8 cellular contexts compared by ENCODE assay signal in genomic region chrX:154378059-154378798, GRCh38. TPM values are rescaled to one million over a fixed set of nuclear protein-coding genes. Genes with fewer than 3 reads are reported as not detected.
DNase-seq lines count a peak whose midpoint lies in the region; ATAC-seq and TF ChIP-seq lines count a peak whose summit lies in the region.

No MANE protein-coding gene starts in this region.

- H3K27ac Mint-ChIP-seq in activated T-helper 1 cell treated with anti-CD3 and anti-CD28 coated beads, Interleukin-12 subunit alpha, Interleukin-12 subunit beta, Interleukin-2, Interleukin-4 antibody, amounts not matched to agents 30 ng/mL and 10 ng/mL and 1 ng/mL, durations not matched to agents 14 hours and 24 hours and 36 hours: peak overlapping the region; percentile 81

- peak; percentile 0 for ATAC-seq in GM21360 (IDR thresholded peaks at IDR 0.05; ENCODE audit: unreplicated experiment)
- ATAC-seq in omental fat pad (ENCODE audit: low FRiP score): peak; percentile 7

- no peak for TF ChIP-seq CTCF in foreskin fibroblast (IDR thresholded peaks at IDR 0.05; ENCODE audit: low read depth, low read length)
- no peak for TF ChIP-seq CTCF in omental fat pad (IDR thresholded peaks at IDR 0.05)

- H3K9me3 Mint-ChIP-seq in activated T-helper 1 cell treated with anti-CD3 and anti-CD28 coated beads, Interleukin-12 subunit alpha, Interleukin-12 subunit beta, Interleukin-2, Interleukin-4 antibody, amounts not matched to agents 30 ng/mL and 10 ng/mL and 1 ng/mL, durations not matched to agents 14 hours and 24 hours and 36 hours: no peaks in the 10 kb centered on the region

- peak overlapping the region; percentile 79 for H3K4me3 Mint-ChIP-seq in activated T-helper 1 cell treated with anti-CD3 and anti-CD28 coated beads, Interleukin-12 subunit alpha, Interleukin-12 subunit beta, Interleukin-2, Interleukin-4 antibody, amounts not matched to agents 30 ng/mL and 10 ng/mL and 1 ng/mL, durations not matched to agents 14 hours and 24 hours and 36 hours

- H3K4me3 ChIP-seq in foreskin fibroblast (ENCODE audit: low read depth in 1 of 2, low read length in 2 of 2): peak overlapping the region; percentile 45 to 48

- peaks cover 10% of the 10 kb centered on the region for H3K36me3 Mint-ChIP-seq in activated T-helper 1 cell treated with anti-CD3 and anti-CD28 coated beads, Interleukin-12 subunit alpha, Interleukin-12 subunit beta, Interleukin-2, Interleukin-4 antibody, amounts not matched to agents 30 ng/mL and 10 ng/mL and 1 ng/mL, durations not matched to agents 14 hours and 24 hours and 36 hours (ENCODE audit: low read depth)

- intact Hi-C loops in activated T-helper 1 cell treated with anti-CD3 and anti-CD28 coated beads, Interleukin-12 subunit alpha, Interleukin-12 subunit beta, Interleukin-2, Interleukin-4 antibody, amounts not matched to agents 30 ng/mL and 10 ng/mL and 1 ng/mL, durations not matched to agents 14 hours and 24 hours and 36 hours (cut with micrococcal nuclease): loop anchor here (1.0 kb wide), 2 partner anchors 9 to 138 kb away; partner anchors contain the start of gene FAM3A

- DNase-seq in DMS53 (lab: John Stamatoyannopoulos, UW) (peak; percentile 79), LHCN-M2 (ENCODE audit: low read depth) (peak; percentile 39), foreskin fibroblast (peak in 1 of 2 donors; percentile 78), omental fat pad (ENCODE audit: low spot score) (no peak), activated gamma-delta T cell (lab: John Stamatoyannopoulos, UW) (no peak), NCI-H2107 (lab: John Stamatoyannopoulos, UW) (no peak)
- DNase-seq in activated T-helper 1 cell treated with anti-CD3 and anti-CD28 coated beads, Interleukin-12 subunit alpha, Interleukin-12 subunit beta, Interleukin-2, Interleukin-4 antibody, amounts not matched to agents 30 ng/mL and 10 ng/mL and 1 ng/mL, durations not matched to agents 14 hours and 24 hours and 36 hours (ENCODE audit: low spot score): no peak

- no peaks in the 10 kb centered on the region for H3K27me3 Mint-ChIP-seq in activated T-helper 1 cell treated with anti-CD3 and anti-CD28 coated beads, Interleukin-12 subunit alpha, Interleukin-12 subunit beta, Interleukin-2, Interleukin-4 antibody, amounts not matched to agents 30 ng/mL and 10 ng/mL and 1 ng/mL, durations not matched to agents 14 hours and 24 hours and 36 hours (ENCODE audit: insufficient read depth)

- peaks cover 8% of the 10 kb centered on the region for H3K4me1 Mint-ChIP-seq in activated T-helper 1 cell treated with anti-CD3 and anti-CD28 coated beads, Interleukin-12 subunit alpha, Interleukin-12 subunit beta, Interleukin-2, Interleukin-4 antibody, amounts not matched to agents 30 ng/mL and 10 ng/mL and 1 ng/mL, durations not matched to agents 14 hours and 24 hours and 36 hours (ENCODE audit: low read depth)

RNA-seq across cellular contexts. Expression of gene EMD, which starts 0.9 kb away (rescaled TPM):
- total RNA-seq in LHCN-M2 (2014; rRNA removed) (67.0 and 77.3 TPM in 2 replicates), omental fat pad (10 to 100 TPM; 25.7 to 61.8 (median 53.2) TPM)
- 123 TPM for polyA plus RNA-seq in LHCN-M2 (2012)
- 83.3 and 85.5 TPM in 2 replicates for total RNA-seq in activated T-helper 1 cell treated with anti-CD3 and anti-CD28 coated beads, Interleukin-12 subunit alpha, Interleukin-12 subunit beta, Interleukin-2, Interleukin-4 antibody, amounts not matched to agents 30 ng/mL and 10 ng/mL and 1 ng/mL, durations not matched to agents 14 hours and 24 hours and 36 hours

RNA-seq across cellular contexts. Expression of gene FLNA, which starts 3.8 kb away (rescaled TPM):
- total RNA-seq in LHCN-M2 (2014; rRNA removed): 1,374 and 1,654 TPM in 2 replicates
- 2,189 TPM for polyA plus RNA-seq in LHCN-M2 (2012)
- 854 and 873 TPM in 2 replicates for total RNA-seq in activated T-helper 1 cell treated with anti-CD3 and anti-CD28 coated beads, Interleukin-12 subunit alpha, Interleukin-12 subunit beta, Interleukin-2, Interleukin-4 antibody, amounts not matched to agents 30 ng/mL and 10 ng/mL and 1 ng/mL, durations not matched to agents 14 hours and 24 hours and 36 hours
- total RNA-seq in omental fat pad: 1,000 to 10,000 TPM in 1 of 4 donors, 100 to 1,000 TPM in 3; 496 to 1,133 (median 729) TPM

RNA-seq across cellular contexts. Expression of gene RPL10, which starts 19.9 kb away (rescaled TPM):
- total RNA-seq in LHCN-M2 (2014; rRNA removed): 2,668 and 4,535 TPM in 2 replicates
- polyA plus RNA-seq in LHCN-M2 (2012): 3,666 TPM
- total RNA-seq in activated T-helper 1 cell treated with anti-CD3 and anti-CD28 coated beads, Interleukin-12 subunit alpha, Interleukin-12 subunit beta, Interleukin-2, Interleukin-4 antibody, amounts not matched to agents 30 ng/mL and 10 ng/mL and 1 ng/mL, durations not matched to agents 14 hours and 24 hours and 36 hours: 2,208 and 2,261 TPM in 2 replicates
- total RNA-seq in omental fat pad: 1,000 to 10,000 TPM; 6,220 to 8,957 (median 7,673) TPM

RNA-seq across cellular contexts. Expression of gene DNASE1L1, which starts 30.8 kb away (rescaled TPM):
- total RNA-seq in LHCN-M2 (2014; rRNA removed) (96.6 and 104 TPM in 2 replicates), omental fat pad (10 to 100 TPM; 33.4 to 47.3 (median 38.8) TPM)
- polyA plus RNA-seq in LHCN-M2 (2012): 91.3 TPM
- 12.4 and 14.5 TPM in 2 replicates for total RNA-seq in activated T-helper 1 cell treated with anti-CD3 and anti-CD28 coated beads, Interleukin-12 subunit alpha, Interleukin-12 subunit beta, Interleukin-2, Interleukin-4 antibody, amounts not matched to agents 30 ng/mL and 10 ng/mL and 1 ng/mL, durations not matched to agents 14 hours and 24 hours and 36 hours

RNA-seq across cellular contexts. Expression of gene TAFAZZIN, which starts 33.1 kb away (rescaled TPM):
- total RNA-seq in LHCN-M2 (2014; rRNA removed): 28.2 and 159 TPM in 2 replicates
- 15.1 TPM for polyA plus RNA-seq in LHCN-M2 (2012)
- 65.2 and 69.2 TPM in 2 replicates for total RNA-seq in activated T-helper 1 cell treated with anti-CD3 and anti-CD28 coated beads, Interleukin-12 subunit alpha, Interleukin-12 subunit beta, Interleukin-2, Interleukin-4 antibody, amounts not matched to agents 30 ng/mL and 10 ng/mL and 1 ng/mL, durations not matched to agents 14 hours and 24 hours and 36 hours
- 10 to 100 TPM; 20.8 to 76.3 (median 33.1) TPM for total RNA-seq in omental fat pad

Comparison
In these comparisons a context has a peak if more than half of its experiments do, and no peak if none do; other contexts are left out.
1. DNase-seq: peak in DMS53 (single experiment) and LHCN-M2 (single experiment); none in activated T-helper 1 cell treated with anti-CD3 and anti-CD28 coated beads, Interleukin-12 subunit alpha, Interleukin-12 subunit beta, Interleukin-2, Interleukin-4 antibody, amounts not matched to agents 30 ng/mL and 10 ng/mL and 1 ng/mL, durations not matched to agents 14 hours and 24 hours and 36 hours (single experiment), omental fat pad (single experiment), activated gamma-delta T cell (single experiment) and NCI-H2107 (single experiment).